ENCODE assay signal across 8 cellular contexts in the genomic region with DNA sequence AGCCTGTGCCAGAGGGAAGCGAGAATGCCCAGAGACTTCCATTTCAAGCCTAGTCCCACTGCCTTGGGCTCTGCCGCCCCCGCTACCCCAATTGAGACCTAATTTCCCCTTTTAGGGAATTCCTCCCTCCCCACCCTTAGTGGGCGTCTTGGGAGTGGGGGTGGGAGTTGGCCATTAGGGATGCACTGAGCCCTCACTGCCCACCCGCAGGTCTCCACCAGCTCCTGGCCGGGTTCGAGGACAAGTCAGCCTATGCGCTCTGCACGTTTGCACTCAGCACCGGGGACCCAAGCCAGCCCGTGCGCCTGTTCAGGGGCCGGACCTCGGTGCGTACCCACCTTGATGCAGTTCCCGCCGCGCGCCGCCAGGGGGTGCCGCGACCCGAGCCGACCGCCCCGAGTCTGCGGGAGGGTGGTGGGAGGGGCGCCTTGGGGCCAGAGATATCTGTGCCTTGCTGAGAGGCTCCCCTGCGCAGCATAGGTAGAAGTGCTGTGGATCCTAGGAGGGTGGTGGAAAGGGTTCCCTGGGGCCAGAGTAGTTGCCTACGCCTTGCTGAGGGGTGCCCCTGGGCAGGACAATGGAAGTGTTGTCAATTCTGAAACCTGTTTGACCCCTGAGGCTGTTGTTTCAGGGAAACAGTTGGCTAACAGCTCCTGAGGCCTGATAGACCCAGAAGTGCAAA. TPM values are rescaled to one million over a fixed set of nuclear protein-coding genes. Genes with fewer than 3 reads are reported as not detected.
DNase-seq lines count a peak whose midpoint lies in the region; ATAC-seq and TF ChIP-seq lines count a peak whose summit lies in the region.

No MANE protein-coding gene starts in this region.

- H3K27ac ChIP-seq in AG04450 (ENCODE audit: low read depth, low read length) (no peak overlapping the region), Karpas-422 (ENCODE audit: low read length) (no peak overlapping the region)

- CTCF ChIA-PET in AG04450 (lab: Charles Lee) = interaction anchor here (0.5 to 2.6 kb wide), 26 partner anchors 9 to 183 kb away, joined by 3 to 22 read pairs (median 4); a partner anchor contains a TSS

- peaks cover 10% of the 10 kb centered on the region for H3K36me3 ChIP-seq in Karpas-422 (ENCODE audit: insufficient read depth, low read length)

- H3K36me3 Mint-ChIP-seq in chondrocyte (ENCODE audit: low read depth) (peaks cover 7% of the 10 kb centered on the region), memory B cell (peaks cover 12% of the 10 kb centered on the region)

- H3K9me2 ChIP-seq in Karpas-422 (replicated peaks; ENCODE audit: insufficient read depth, low read length) = no peaks in the 10 kb centered on the region

- H3K27me3 ChIP-seq in AG04450 (ENCODE audit: control insufficient read depth, insufficient read depth, low read length) = no peaks in the 10 kb centered on the region
- H3K27me3 ChIP-seq in Karpas-422 (ENCODE audit: low read length) = no peaks in the 10 kb centered on the region

- 0 out of 2 replicates have a peak, but pooled peaks cover 2% of the 10 kb centered on the region for H3K79me2 ChIP-seq in Karpas-422 (ENCODE audit: low read length)

- no peak overlapping the region for H3K4me3 ChIP-seq in AG04450 (ENCODE audit: low read depth, low read length)
- H3K4me3 ChIP-seq in Karpas-422 (ENCODE audit: low read length) = no peak overlapping the region

- H4K20me1 ChIP-seq in Karpas-422 (ENCODE audit: insufficient read depth, low read depth, low read length) = no peaks in the 10 kb centered on the region

- no peak overlapping the region for H2AFZ ChIP-seq in Karpas-422 (ENCODE audit: low read length)

- no peak for DNase-seq in AG04450 (ENCODE audit: low read depth, low spot score)
- peak; percentile 91 for DNase-seq in Karpas-422
- DNase-seq in activated CD4-positive, alpha-beta T cell treated with anti-CD3 and anti-CD28 coated beads for 1 hour = peak; percentile 59
- DNase-seq in chondrocyte (ENCODE audit: low spot score) = peak; percentile 87
- DNase-seq in memory B cell (ENCODE audit: low spot score in 2 of 2) = peak; percentile 79 to 86
- peak; percentile 89 for DNase-seq in stimulated activated CD8-positive, alpha-beta memory T cell treated with anti-CD3 and anti-CD28 coated beads, Interleukin-4, amount 100 ng/mL, for 48 hours
- no peak for DNase-seq in T1000 (lab: John Stamatoyannopoulos, UW)

- no peak overlapping the region for H3K9ac ChIP-seq in Karpas-422 (ENCODE audit: low read length)

- TF ChIP-seq CTCF in AG04450 (IDR thresholded peaks at IDR 0.05; ENCODE audit: low read depth, low read length) (peak; percentile 78), chondrocyte (IDR thresholded peaks at IDR 0.05) (peak; percentile 97)

- H3K9me3 Mint-ChIP-seq in chondrocyte (ENCODE audit: low read depth) = no peaks in the 10 kb centered on the region
- no peaks in the 10 kb centered on the region for H3K9me3 Mint-ChIP-seq in memory B cell

- H3K27ac Mint-ChIP-seq in chondrocyte (ENCODE audit: unreplicated experiment) (no peak overlapping the region), memory B cell (no peak overlapping the region)

- H3K27me3 Mint-ChIP-seq in chondrocyte (ENCODE audit: low read depth) (no peaks in the 10 kb centered on the region), memory B cell (no peaks in the 10 kb centered on the region)

- POLR2A ChIA-PET in AG04450 (lab: Yijun Ruan, JAX) = interaction anchor here (0.7 kb wide), 1 partner anchor 24 kb away, joined by 6 read pairs; no protein-coding TSS in a partner anchor

- H3K4me2 ChIP-seq in Karpas-422 (ENCODE audit: low read depth, low read length, poor library complexity, severe bottlenecking) = peak overlapping the region; percentile 37

- H3K9me3 ChIP-seq in AG04450 (ENCODE audit: control insufficient read depth, insufficient read depth, low read length) (no peaks in the 10 kb centered on the region), Karpas-422 (ENCODE audit: low read length) (no peaks in the 10 kb centered on the region)

- peaks cover 3% of the 10 kb centered on the region; the same call in 1 of the 2 replicates for H3K4me1 ChIP-seq in Karpas-422 (ENCODE audit: low read length)

- H3K4me1 Mint-ChIP-seq in chondrocyte (ENCODE audit: low read depth) = no peaks in the 10 kb centered on the region
- H3K4me1 Mint-ChIP-seq in memory B cell = peaks cover 9% of the 10 kb centered on the region

- ATAC-seq in GM18511 (IDR thresholded peaks at IDR 0.05; ENCODE audit: unreplicated experiment) (peak; percentile 62), memory B cell (ENCODE audit: low read depth) (peak; percentile 63)

- H3K4me3 Mint-ChIP-seq in chondrocyte (ENCODE audit: unreplicated experiment) (no peak overlapping the region), memory B cell (no peak overlapping the region)

RNA-seq across cellular contexts. Expression of a gene that starts 9.2 kb away (rescaled TPM):
- polyA plus RNA-seq in AG04450 (2011; rRNA removed) = 25.2 and 29.8 TPM in 2 replicates
- 8.0 and 12.4 TPM in 2 replicates for polyA minus RNA-seq in AG04450 (2011; rRNA and poly(A)+ RNA removed)
- total RNA-seq in Karpas-422 (2014; rRNA removed; shearing (Covaris generic); ENCODE audit: low replicate concordance) = 76.9 and 94.4 TPM in 2 replicates
- total RNA-seq in chondrocyte = 35.1 to 43.4 TPM (median 41.5 TPM) in 3 replicates

RNA-seq across cellular contexts. Expression of a gene that starts 14.0 kb away (rescaled TPM):
- 22.8 and 24.7 TPM in 2 replicates for polyA plus RNA-seq in AG04450 (2011; rRNA removed)
- 13.5 and 14.5 TPM in 2 replicates for polyA minus RNA-seq in AG04450 (2011; rRNA and poly(A)+ RNA removed)
- total RNA-seq in Karpas-422 (2014; rRNA removed; shearing (Covaris generic); ENCODE audit: low replicate concordance) = 22.0 and 48.5 TPM in 2 replicates
- total RNA-seq in chondrocyte = 61.8 to 69.7 TPM (median 62.6 TPM) in 3 replicates

RNA-seq across cellular contexts. Expression of a gene that starts 20.5 kb away (rescaled TPM):
- polyA plus RNA-seq in AG04450 (2011; rRNA removed) = 0.47 and 0.53 TPM in 2 replicates
- polyA minus RNA-seq in AG04450 (2011; rRNA and poly(A)+ RNA removed) = 0.46 and 0.83 TPM in 2 replicates
- total RNA-seq in Karpas-422 (2014; rRNA removed; shearing (Covaris generic); ENCODE audit: low replicate concordance) = 0.36 and 0.60 TPM in 2 replicates
- 4.2 to 4.9 TPM (median 4.3 TPM) in 3 replicates for total RNA-seq in chondrocyte

RNA-seq across cellular contexts. Expression of a gene that starts 45.1 kb away (rescaled TPM):
- 2.0 and 3.1 TPM in 2 replicates for polyA plus RNA-seq in AG04450 (2011; rRNA removed)
- 2.5 and 2.9 TPM in 2 replicates for polyA minus RNA-seq in AG04450 (2011; rRNA and poly(A)+ RNA removed)
- total RNA-seq in Karpas-422 (2014; rRNA removed; shearing (Covaris generic); ENCODE audit: low replicate concordance) = 3.1 and 9.1 TPM in 2 replicates
- total RNA-seq in chondrocyte = 6.4 to 9.3 TPM (median 8.1 TPM) in 3 replicates

RNA-seq across cellular contexts. Expression of a gene that starts 58.8 kb away (rescaled TPM):
- 16.2 and 20.0 TPM in 2 replicates for polyA plus RNA-seq in AG04450 (2011; rRNA removed)
- polyA minus RNA-seq in AG04450 (2011; rRNA and poly(A)+ RNA removed) = 18.2 and 23.7 TPM in 2 replicates
- total RNA-seq in Karpas-422 (2014; rRNA removed; shearing (Covaris generic); ENCODE audit: low replicate concordance) = 13.1 and 17.5 TPM in 2 replicates
- 9.8 to 12.3 TPM (median 10.8 TPM) in 3 replicates for total RNA-seq in chondrocyte

Comparison
In these comparisons a context has a peak if more than half of its experiments do, and no peak if none do; other contexts are left out.
1. DNase-seq: peak in Karpas-422 (single experiment), activated CD4-positive, alpha-beta T cell treated with anti-CD3 and anti-CD28 coated beads for 1 hour (single experiment), chondrocyte (single experiment), memory B cell (2 of 2) and stimulated activated CD8-positive, alpha-beta memory T cell treated with anti-CD3 and anti-CD28 coated beads, Interleukin-4, amount 100 ng/mL, for 48 hours (single experiment); none in AG04450 (single experiment) and T1000 (single experiment).